Comparison of ENCODE assay signal across 8 cellular contexts in genomic region chr4:8427761-8428287, GRCh38. TPM values are rescaled to one million over a fixed set of nuclear protein-coding genes. Genes with fewer than 3 reads are reported as not detected.
A peak's percentile ranks its signal among the peaks of the same experiment; 100 is the strongest.
DNase-seq lines count a peak whose midpoint lies in the region; ATAC-seq, FAIRE-seq and TF ChIP-seq lines count a peak whose summit lies in the region.

No MANE protein-coding gene starts in this region.

- intact Hi-C loops in left colon (cut with DNase I, micrococcal nuclease): no loop called here

- H3K9ac ChIP-seq in subcutaneous abdominal adipose tissue (ENCODE audit: low read length in 5 of 5): peak overlapping the region; percentile 26 to 90 (median 67)

- H3K4me1 ChIP-seq in subcutaneous abdominal adipose tissue (ENCODE audit: control insufficient read depth in 5 of 5, insufficient read depth in 5 of 5, low read length in 5 of 5): peaks cover 6 to 21% (median 20%) of the 10 kb centered on the region in 5 donors

- H3K9me3 ChIP-seq in AG04450 (ENCODE audit: control insufficient read depth, insufficient read depth, low read length): no peaks in the 10 kb centered on the region; the same call in 1 of the 2 replicates
- no peaks in the 10 kb centered on the region for H3K9me3 ChIP-seq in subcutaneous abdominal adipose tissue (ENCODE audit: control insufficient read depth in 5 of 5, low read length in 5 of 5)

- ATAC-seq in GM18499 (IDR thresholded peaks at IDR 0.05; ENCODE audit: insufficient read depth, unreplicated experiment): peak; percentile 40
- ATAC-seq in HG02938 (IDR thresholded peaks at IDR 0.05; ENCODE audit: unreplicated experiment): peak; percentile 68
- ATAC-seq in left colon: peak; percentile 60

- TF ChIP-seq CTCF in AG04450 (IDR thresholded peaks at IDR 0.05; ENCODE audit: low read depth, low read length) (no peak), cardiac fibroblast (IDR thresholded peaks at IDR 0.05; ENCODE audit: low read depth, low read length) (no peak), D721Med (IDR thresholded peaks at IDR 0.05; ENCODE audit: insufficient read depth, missing control alignments) (no peak)

- DNase-seq in AG04450 (ENCODE audit: low read depth, low spot score) (no peak), NOMO-1 treated with dmso at 0.1 percent for 144 hours (lab: John Stamatoyannopoulos, UW; ENCODE audit: unreplicated experiment) (peak; percentile 50), cardiac fibroblast (ENCODE audit: low read depth in 2 of 2) (peak; percentile 45 to 74), left colon (no peak), D721Med (ENCODE audit: insufficient read length, low spot score) (no peak)

- POLR2A ChIA-PET in AG04450 (lab: Yijun Ruan, JAX): interaction anchor here (1.0 to 1.6 kb wide), 3 partner anchors 8 to 213 kb away, joined by 3 to 5 read pairs (median 4); partner anchors contain the start of genes ACOX3 and TRMT44

- H3K27ac ChIP-seq in AG04450 (ENCODE audit: low read depth, low read length) (peak overlapping the region; percentile 21), subcutaneous abdominal adipose tissue (ENCODE audit: low read depth, low read length) (peak overlapping the region; percentile 70)

- H3K4me3 ChIP-seq in AG04450 (ENCODE audit: low read depth, low read length) (peak overlapping the region; percentile 78), cardiac fibroblast (replicated peaks in 1 of 2; ENCODE audit: low read depth in 2 of 2, low read length in 2 of 2) (peak overlapping the region; percentile 75 to 85), subcutaneous abdominal adipose tissue (ENCODE audit: low read depth in 1 of 5, low read length in 5 of 5) (peak overlapping the region; percentile 75 to 94 (median 85))

- CTCF ChIA-PET in AG04450 (lab: Charles Lee): interaction anchor here (1.1 to 2.2 kb wide), 4 partner anchors 8 to 251 kb away, joined by 6 to 10 read pairs (median 8); no protein-coding TSS in a partner anchor

- peaks cover 0 to 5% (median 0%) of the 10 kb centered on the region in 5 donors for H3K36me3 ChIP-seq in subcutaneous abdominal adipose tissue (ENCODE audit: control insufficient read depth in 5 of 5, insufficient read depth in 5 of 5, low read length in 5 of 5)

- no peak for FAIRE-seq in D721Med (lab: Jason Lieb, UNC)

- H3K27me3 ChIP-seq in AG04450 (ENCODE audit: control insufficient read depth, insufficient read depth, low read length): no peaks in the 10 kb centered on the region
- no peaks in the 10 kb centered on the region for H3K27me3 ChIP-seq in subcutaneous abdominal adipose tissue (ENCODE audit: control insufficient read depth in 5 of 5, insufficient read depth in 4 of 5, low read length in 5 of 5)

RNA-seq across cellular contexts. Expression of gene ACOX3, which starts 12.7 kb away (rescaled TPM):
- 7.9 and 10.2 TPM in 2 replicates for polyA plus RNA-seq in AG04450 (2011; rRNA removed)
- 10.0 and 12.5 TPM in 2 replicates for polyA minus RNA-seq in AG04450 (2011; rRNA and poly(A)+ RNA removed)
- total RNA-seq in left colon: 10 to 100 TPM; 25.9 to 29.7 TPM

RNA-seq across cellular contexts. Expression of gene TRMT44, which starts 12.8 kb away (rescaled TPM):
- polyA plus RNA-seq in AG04450 (2011; rRNA removed): 6.9 and 7.0 TPM in 2 replicates
- polyA minus RNA-seq in AG04450 (2011; rRNA and poly(A)+ RNA removed): 10.3 and 10.5 TPM in 2 replicates
- total RNA-seq in left colon: 10 to 100 TPM; 14.3 to 16.4 TPM

Comparison
In these comparisons a context has a peak if more than half of its experiments do, and no peak if none do; other contexts are left out.
1. DNase-seq: peak in NOMO-1 treated with dmso at 0.1 percent for 144 hours (single experiment) and cardiac fibroblast (2 of 2); none in AG04450 (single experiment), left colon (0 of 2) and D721Med (single experiment).
2. Peak in every context shown above with its lines, with median percentiles within 50 percentile points of each other: H3K4me3 ChIP-seq and ATAC-seq.